Comparison of ENCODE assay signal across 29 cellular contexts in genomic region chr4:93495346-93495745, GRCh38.
"Had no signal": no experiment of that assay in that cellular context is flagged by ENCODE, and none has a peak within 500 bp of the region (broad histone marks: within the 10 kb centered on the region; RNA-seq: fewer than 3 reads in every experiment).

No MANE protein-coding gene starts in this region.

- H3K36me3 ChIP-seq: ascending aorta, esophagus squamous epithelium, WERI-Rb-1 had no signal

- H3K27ac Mint-ChIP-seq: activated B cell treated with CpG ODN at 0.5 μM for 24 hours; activated CD8-positive, alpha-beta T cell treated with anti-CD3 and anti-CD28 coated beads for 36 hours; activated naive CD4-positive, alpha-beta T cell treated with anti-CD3 and anti-CD28 coated beads, Interleukin-2, amount 50 U/mL, for 72 hours; activated naive CD8-positive, alpha-beta T cell treated with anti-CD3 and anti-CD28 coated beads, Interleukin-2, amount 10 ng/mL, durations not matched to agents 7 days and 5 days; activated T-helper 17 cell treated with anti-CD3 and anti-CD28 coated beads, Interleukin-2, amount 50 U/mL, for 72 hours; brain; effector memory CD8-positive, alpha-beta T cell; T-helper 17 cell; T-helper 2 cell treated with Interferon-gamma antibody and Interleukin-4, amounts not matched to agents 5 μg/mL and 100 μg/mL, for 36 hours had no signal

- H3K4me3 Mint-ChIP-seq: activated B cell treated with CpG ODN at 0.5 μM for 24 hours; activated CD8-positive, alpha-beta T cell treated with anti-CD3 and anti-CD28 coated beads for 36 hours; activated naive CD8-positive, alpha-beta T cell treated with anti-CD3 and anti-CD28 coated beads, Interleukin-2, amount 10 ng/mL, durations not matched to agents 7 days and 5 days; activated T-cell treated with anti-CD3 and anti-CD28 coated beads, Interleukin-2, amount 50 U/mL, for 4 hours; activated T-helper 17 cell treated with anti-CD3 and anti-CD28 coated beads, Interleukin-2, amount 50 U/mL, for 72 hours; brain; effector memory CD8-positive, alpha-beta T cell; T-helper 17 cell; T-helper 2 cell treated with Interferon-gamma antibody and Interleukin-4, amounts not matched to agents 5 μg/mL and 100 μg/mL, for 36 hours had no signal

- H3K4me3 ChIP-seq: ascending aorta, esophagus squamous epithelium had no signal

- H3K27ac ChIP-seq: ascending aorta, epithelial cell of prostate, esophagus squamous epithelium, WERI-Rb-1 had no signal

- H3K27me3 ChIP-seq: ascending aorta, esophagus squamous epithelium had no signal

- DNase-seq: activated B cell treated with CpG ODN at 0.5 μM for 24 hours; activated CD4-positive, alpha-beta T cell treated with anti-CD3 and anti-CD28 coated beads for 48 hours; activated CD4-positive, alpha-beta T cell treated with anti-CD3 and anti-CD28 coated beads, Interleukin-2, amount 50 U/mL, for 1 hour; activated CD4-positive, alpha-beta T cell treated with anti-CD3 and anti-CD28 coated beads, Interleukin-2, amount 50 U/mL, for 48 hours; activated CD8-positive, alpha-beta memory T cell treated with anti-CD3 and anti-CD28 coated beads for 24 hours; activated CD8-positive, alpha-beta T cell treated with anti-CD3 and anti-CD28 coated beads for 36 hours; activated effector memory CD4-positive, alpha-beta T cell treated with Interleukin-2 at 50 U/mL for 16 hours; activated gamma-delta T cell treated with Interleukin-2 at 50 U/mL for 16 hours; activated naive CD4-positive, alpha-beta T cell treated with Interleukin-2 at 50 U/mL for 16 hours; activated naive CD8-positive, alpha-beta T cell treated with anti-CD3 and anti-CD28 coated beads, Interleukin-2, amount 10 ng/mL, durations not matched to agents 7 days and 5 days; activated T-cell treated with anti-CD3 and anti-CD28 coated beads, Interleukin-2, amount 50 U/mL, for 4 hours; caudate nucleus; cortex of kidney; dermis blood vessel endothelial cell; effector CD4-positive, alpha-beta T cell; effector memory CD8-positive, alpha-beta T cell; esophagus squamous epithelium; head of caudate nucleus; hippocampal formation; T-helper 17 cell; T1000; WERI-Rb-1 had no signal

- H3K27me3 Mint-ChIP-seq: activated B cell treated with CpG ODN at 0.5 μM for 24 hours; activated CD8-positive, alpha-beta T cell treated with anti-CD3 and anti-CD28 coated beads for 36 hours; activated naive CD8-positive, alpha-beta T cell treated with anti-CD3 and anti-CD28 coated beads, Interleukin-2, amount 10 ng/mL, durations not matched to agents 7 days and 5 days; activated T-helper 17 cell treated with anti-CD3 and anti-CD28 coated beads, Interleukin-2, amount 50 U/mL, for 72 hours; effector memory CD8-positive, alpha-beta T cell; T-helper 17 cell had no signal

- H3K4me1 Mint-ChIP-seq: activated B cell treated with CpG ODN at 0.5 μM for 24 hours; activated naive CD8-positive, alpha-beta T cell treated with anti-CD3 and anti-CD28 coated beads, Interleukin-2, amount 10 ng/mL, durations not matched to agents 7 days and 5 days; activated T-helper 17 cell treated with anti-CD3 and anti-CD28 coated beads, Interleukin-2, amount 50 U/mL, for 72 hours; brain; T-helper 17 cell had no signal

- H3K9me3 ChIP-seq: ascending aorta, esophagus squamous epithelium had no signal

- ATAC-seq: activated CD4-positive, CD25-positive, alpha-beta regulatory T cell treated with anti-CD3 and anti-CD28 coated beads, Interleukin-2, amount 50 U/mL, for 24 hours; activated CD8-positive, alpha-beta T cell treated with anti-CD3 and anti-CD28 coated beads for 36 hours; activated naive CD4-positive, alpha-beta T cell treated with anti-CD3 and anti-CD28 coated beads, Interleukin-2, amount 50 U/mL, for 72 hours; activated T-cell treated with anti-CD3 and anti-CD28 coated beads, Interleukin-2, amount 50 U/mL, for 4 hours; activated T-helper 17 cell treated with anti-CD3 and anti-CD28 coated beads, Interleukin-2, amount 50 U/mL, for 72 hours; effector memory CD8-positive, alpha-beta T cell; T-helper 17 cell had no signal

- H3K4me1 ChIP-seq: ascending aorta, esophagus squamous epithelium had no signal

- H3K36me3 Mint-ChIP-seq: activated naive CD8-positive, alpha-beta T cell treated with anti-CD3 and anti-CD28 coated beads, Interleukin-2, amount 10 ng/mL, durations not matched to agents 7 days and 5 days; brain had no signal
